ENCODE assay signal across 8 cellular contexts in the genomic region with DNA sequence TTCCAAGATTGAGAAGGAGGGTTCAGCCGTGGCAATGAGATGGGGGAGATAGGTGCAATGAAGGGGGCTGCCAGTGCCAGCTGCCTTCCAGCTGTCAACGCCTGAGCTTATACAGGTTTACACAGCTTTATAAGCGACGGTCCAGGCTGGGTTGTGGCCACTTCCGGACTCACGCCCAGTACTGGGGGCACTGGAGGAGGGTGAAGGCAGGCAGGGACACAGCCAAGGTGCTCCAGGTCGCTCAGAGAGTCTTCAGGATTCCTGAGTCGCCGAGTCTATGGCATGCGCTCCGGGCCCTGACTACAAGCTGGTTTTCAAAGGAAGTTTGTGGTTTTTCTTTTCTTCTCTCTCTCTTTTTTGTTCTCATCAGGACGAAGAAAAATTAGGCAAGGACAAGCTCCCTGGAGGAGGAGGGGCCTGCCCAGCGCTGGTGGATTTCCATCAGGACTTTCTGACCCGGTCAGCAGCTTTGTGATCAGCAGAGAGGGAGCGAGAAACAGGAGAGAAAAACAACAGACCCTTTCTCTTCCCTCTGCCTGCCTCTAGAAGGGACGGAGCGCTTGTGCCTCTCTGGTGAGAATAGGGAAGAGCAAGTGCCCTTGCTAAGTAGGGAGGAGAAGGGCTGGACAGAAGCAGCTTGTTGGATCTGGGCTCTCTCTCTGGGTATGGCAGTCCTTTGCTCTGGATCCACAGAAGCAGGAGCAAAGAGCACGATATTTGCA. TPM values are rescaled to one million over a fixed set of nuclear protein-coding genes. Genes with fewer than 3 reads are reported as not detected.
DNase-seq lines count a peak whose midpoint lies in the region; ATAC-seq and TF ChIP-seq lines count a peak whose summit lies in the region.

A gene with protein sequence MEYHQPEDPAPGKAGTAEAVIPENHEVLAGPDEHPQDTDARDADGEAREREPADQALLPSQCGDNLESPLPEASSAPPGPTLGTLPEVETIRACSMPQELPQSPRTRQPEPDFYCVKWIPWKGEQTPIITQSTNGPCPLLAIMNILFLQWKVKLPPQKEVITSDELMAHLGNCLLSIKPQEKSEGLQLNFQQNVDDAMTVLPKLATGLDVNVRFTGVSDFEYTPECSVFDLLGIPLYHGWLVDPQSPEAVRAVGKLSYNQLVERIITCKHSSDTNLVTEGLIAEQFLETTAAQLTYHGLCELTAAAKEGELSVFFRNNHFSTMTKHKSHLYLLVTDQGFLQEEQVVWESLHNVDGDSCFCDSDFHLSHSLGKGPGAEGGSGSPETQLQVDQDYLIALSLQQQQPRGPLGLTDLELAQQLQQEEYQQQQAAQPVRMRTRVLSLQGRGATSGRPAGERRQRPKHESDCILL (minus strand): TSS at position 572 of the 722 bp plus-strand sequence. CDS start 4,285 bp downstream, outside the sequence.

- peak within 1 kb of the TSS; percentile 60 for H3K9ac ChIP-seq in ES-I3 (ENCODE audit: low read depth, low read length)

- no peaks in the 10 kb centered on the region for H3K27me3 Mint-ChIP-seq in activated CD8-positive, alpha-beta T cell treated with anti-CD3 and anti-CD28 coated beads for 36 hours

- no peak for TF ChIP-seq CTCF in activated CD8-positive, alpha-beta T cell treated with anti-CD3 and anti-CD28 coated beads for 36 hours (IDR thresholded peaks at IDR 0.05)
- TF ChIP-seq CTCF in esophagus squamous epithelium (IDR thresholded peaks at IDR 0.05) = peak in 4 of 6 experiments; percentile 28 to 56 (median 48)
- peak; percentile 60 for TF ChIP-seq CTCF in thoracic aorta (IDR thresholded peaks at IDR 0.05)

- H3K27ac ChIP-seq in esophagus squamous epithelium (peak within 1 kb of the TSS; percentile 88 to 95 (median 92)), thoracic aorta (peak within 1 kb of the TSS; percentile 73 to 74)

- H3K27ac Mint-ChIP-seq in activated CD8-positive, alpha-beta T cell treated with anti-CD3 and anti-CD28 coated beads for 36 hours = peak within 1 kb of the TSS; percentile 98

- H3K4me3 ChIP-seq in esophagus squamous epithelium (peak within 1 kb of the TSS; percentile 45 to 86 (median 74)), mononuclear cell (ENCODE audit: low read length) (peak within 1 kb of the TSS; percentile 59), thoracic aorta (peak within 1 kb of the TSS; percentile 75)

- peak; percentile 85 for DNase-seq in NCI-H748 (lab: John Stamatoyannopoulos, UW; ENCODE audit: unreplicated experiment)
- peak; percentile 47 for DNase-seq in activated CD8-positive, alpha-beta T cell treated with anti-CD3 and anti-CD28 coated beads for 36 hours
- no peak for DNase-seq in esophagus squamous epithelium (lab: John Stamatoyannopoulos, UW)
- peak; percentile 24 for DNase-seq in thoracic aorta (ENCODE audit: low spot score)

- peak in 2 of 4 donors; percentile 62 to 63 for TF ChIP-seq POLR2A in esophagus squamous epithelium (IDR thresholded peaks at IDR 0.05)

- H3K4me1 Mint-ChIP-seq in activated CD8-positive, alpha-beta T cell treated with anti-CD3 and anti-CD28 coated beads for 36 hours (ENCODE audit: low read depth) = peaks cover 80% of the 10 kb centered on the region

- H3K9me3 ChIP-seq in ES-I3 (ENCODE audit: control insufficient read depth, insufficient read depth, low read length) (no peaks in the 10 kb centered on the region), esophagus squamous epithelium (no peaks in the 10 kb centered on the region), mononuclear cell (ENCODE audit: low read depth, low read length) (no peaks in the 10 kb centered on the region), thoracic aorta (no peaks in the 10 kb centered on the region)

- intact Hi-C loops in activated CD8-positive, alpha-beta T cell treated with anti-CD3 and anti-CD28 coated beads for 36 hours (cut with micrococcal nuclease) = loop anchor here (5.0 kb wide), 1 partner anchor 151 kb away; a partner anchor contains a TSS
- intact Hi-C loops in esophagus squamous epithelium (cut with DNase I) = no loop called here

- no peaks in the 10 kb centered on the region for H3K9me3 Mint-ChIP-seq in activated CD8-positive, alpha-beta T cell treated with anti-CD3 and anti-CD28 coated beads for 36 hours

- H3K36me3 ChIP-seq in ES-I3 (ENCODE audit: insufficient read depth, low read length) (no peaks in the 10 kb centered on the region), esophagus squamous epithelium (peaks cover 0 to 16% (median 0%) of the 10 kb centered on the region in 3 donors), thoracic aorta (no peaks in the 10 kb centered on the region)

- H3K36me3 Mint-ChIP-seq in activated CD8-positive, alpha-beta T cell treated with anti-CD3 and anti-CD28 coated beads for 36 hours (ENCODE audit: low read depth) = peaks cover 3% of the 10 kb centered on the region

- CTCF ChIA-PET in activated CD8-positive, alpha-beta T cell treated with anti-CD3 and anti-CD28 coated beads for 36 hours (lab: Charles Lee) = interaction anchor here (0.8 to 5.4 kb wide), 19 partner anchors 11 to 446 kb away, joined by 3 to 78 read pairs (median 5); a partner anchor contains a TSS

- WGBS in esophagus squamous epithelium, 2 donors = 1 to 2% methylated on average over 13 of the region's 18 CpGs

- ATAC-seq in HG03378 (IDR thresholded peaks at IDR 0.05; ENCODE audit: unreplicated experiment) = peak; percentile 52
- peak; percentile 35 for ATAC-seq in activated CD8-positive, alpha-beta T cell treated with anti-CD3 and anti-CD28 coated beads for 36 hours
- ATAC-seq in thoracic aorta (ENCODE audit: insufficient number of reproducible peaks, low FRiP score, low read depth) = peak; percentile 34
- ATAC-seq in GM19023 (IDR thresholded peaks at IDR 0.05; ENCODE audit: unreplicated experiment) = no peak

- H3K4me3 Mint-ChIP-seq in activated CD8-positive, alpha-beta T cell treated with anti-CD3 and anti-CD28 coated beads for 36 hours = peak within 1 kb of the TSS; percentile 98

- POLR2A ChIA-PET in activated CD8-positive, alpha-beta T cell treated with anti-CD3 and anti-CD28 coated beads for 36 hours (lab: Charles Lee) = interaction anchor here (0.6 to 2.0 kb wide), 15 partner anchors 9 to 740 kb away, joined by 3 to 12 read pairs (median 3); a partner anchor contains a TSS

- H3K27me3 ChIP-seq in esophagus squamous epithelium = no peaks in the 10 kb centered on the region
- H3K27me3 ChIP-seq in mononuclear cell (ENCODE audit: insufficient read depth, low read length) = no peaks in the 10 kb centered on the region
- no peaks in the 10 kb centered on the region for H3K27me3 ChIP-seq in thoracic aorta (replicated peaks; ENCODE audit: insufficient read depth)

- peaks cover 24% of the 10 kb centered on the region for H3K4me1 ChIP-seq in ES-I3 (ENCODE audit: insufficient read depth, low read length)
- H3K4me1 ChIP-seq in esophagus squamous epithelium = peaks cover 53 to 90% (median 56%) of the 10 kb centered on the region in 3 donors
- H3K4me1 ChIP-seq in mononuclear cell (ENCODE audit: insufficient read depth, low read length) = peaks cover 88% of the 10 kb centered on the region
- H3K4me1 ChIP-seq in thoracic aorta (ENCODE audit: control insufficient read depth in 1 of 2, low read depth in 2 of 2) = peaks cover 36 to 63% of the 10 kb centered on the region in 2 donors

RNA-seq across cellular contexts. Expression of the gene that starts here (rescaled TPM):
- 10 to 100 TPM; 10.4 TPM for total RNA-seq in activated CD8-positive, alpha-beta T cell treated with anti-CD3 and anti-CD28 coated beads for 36 hours
- total RNA-seq in esophagus squamous epithelium (10 to 100 TPM; 25.4 to 52.5 (median 37.1) TPM), mononuclear cell (14.4 TPM), thoracic aorta (10 to 100 TPM; 16.9 to 28.3 TPM)
